15 cellular contexts compared by ENCODE assay signal in genomic region chr20:62395311-62396242, GRCh38. TPM values are rescaled to one million over a fixed set of nuclear protein-coding genes. Genes with fewer than 3 reads are reported as not detected.
A peak's percentile ranks its signal among the peaks of the same experiment; 100 is the strongest.
DNase-seq lines count a peak whose midpoint lies in the region; ATAC-seq and TF ChIP-seq lines count a peak whose summit lies in the region.
"Had no signal": no experiment of that assay in that cellular context is flagged by ENCODE, and none has a peak within 500 bp of the region (broad histone marks: within the 10 kb centered on the region; RNA-seq: fewer than 3 reads in every experiment).

No MANE protein-coding gene starts in this region.

- POLR2A ChIA-PET in HCT116 (lab: Charles Lee): no interaction called here

- ATAC-seq in HCT116: peak; percentile 67
- ATAC-seq in RWPE2 (ENCODE audit: low read depth): 0 out of 3 replicates have a peak, but pooled peaks have one; percentile 5
- peak; percentile 26 for ATAC-seq in mucosa of descending colon
- ATAC-seq in HG03108 (IDR thresholded peaks at IDR 0.05; ENCODE audit: unreplicated experiment): no peak
- ATAC-seq: activated CD8-positive, alpha-beta T cell treated with anti-CD3 and anti-CD28 coated beads for 36 hours; gastroesophageal sphincter; natural killer cell treated with Interleukin-12 subunit alpha and Interleukin-12 subunit beta and Interleukin-15 and Interleukin-18, amount 100 ng/mL, for 72 hours had no signal

- H3K9me3 ChIP-seq in HCT116 (ENCODE audit: control insufficient read depth in 1 of 2, insufficient read depth in 1 of 2, low read depth in 1 of 2, low read length in 2 of 2): no peaks in the 10 kb centered on the region
- H3K9me3 ChIP-seq in RWPE2 (ENCODE audit: severe bottlenecking): no peaks in the 10 kb centered on the region
- no peaks in the 10 kb centered on the region for H3K9me3 ChIP-seq in mucosa of descending colon
- H3K9me3 ChIP-seq in smooth muscle cell (replicated peaks; ENCODE audit: low read depth): no peaks in the 10 kb centered on the region
- H3K9me3 ChIP-seq: gastroesophageal sphincter, HAP-1, SJSA1 had no signal

- H3K4me1 ChIP-seq in HCT116 (ENCODE audit: control insufficient read depth in 1 of 2, insufficient read depth in 2 of 2, low read length in 2 of 2): no peaks in the 10 kb centered on the region
- no peaks in the 10 kb centered on the region for H3K4me1 ChIP-seq in RWPE2 (ENCODE audit: insufficient read depth, poor library complexity, severe bottlenecking)
- H3K4me1 ChIP-seq in mucosa of descending colon (ENCODE audit: low read depth): no peaks in the 10 kb centered on the region
- no peaks in the 10 kb centered on the region for H3K4me1 ChIP-seq in smooth muscle cell (ENCODE audit: low read depth)
- H3K4me1 ChIP-seq: gastroesophageal sphincter, HAP-1, SJSA1 had no signal

- no peaks in the 10 kb centered on the region for H3K79me2 ChIP-seq in HCT116 (ENCODE audit: insufficient read depth, low read length)
- no peaks in the 10 kb centered on the region for H3K79me2 ChIP-seq in smooth muscle cell (ENCODE audit: low read depth)

- H3F3A ChIP-seq in smooth muscle cell (ENCODE audit: low read depth): no peaks in the 10 kb centered on the region

- no TSS peak for BruUV-seq in HCT116 (replicated peaks; lab: Mats Ljungman, UMichigan)

- TF ChIP-seq RAD21 in HCT116 (IDR thresholded peaks at IDR 0.05; ENCODE audit: low read depth): no peak

- TF ChIP-seq POLR2A in HCT116 (IDR thresholded peaks at IDR 0.05; ENCODE audit: borderline replicate concordance, extremely low read depth, insufficient read depth, insufficient read length): no peak

- TF ChIP-seq CTCF in HCT116 (IDR thresholded peaks at IDR 0.05 in 2 of 3, conservative IDR thresholded peaks at IDR 0.05 in 1 of 3; ENCODE audit: borderline replicate concordance in 1 of 3, insufficient read depth in 1 of 3, low read depth in 2 of 3, low read length in 2 of 3) (peak in 2 of 3 experiments; percentile 40 to 45; a peak in 4 of 6 replicates), RWPE2 (IDR thresholded peaks at IDR 0.05; ENCODE audit: poor library complexity, severe bottlenecking) (no peak), mucosa of descending colon (IDR thresholded peaks at IDR 0.05) (no peak), smooth muscle cell (IDR thresholded peaks at IDR 0.05; ENCODE audit: borderline replicate concordance, insufficient read depth, poor library complexity, severe bottlenecking) (no peak)

- intact Hi-C loops in HCT116 (cut with micrococcal nuclease) (no loop called here), mucosa of descending colon (cut with DNase I, micrococcal nuclease) (no loop called here)

- H3K9me2 ChIP-seq in HCT116 (ENCODE audit: insufficient read depth): no peaks in the 10 kb centered on the region

- H4K20me1 ChIP-seq in HCT116 (ENCODE audit: insufficient read depth) (no peaks in the 10 kb centered on the region), smooth muscle cell (ENCODE audit: low read depth) (no peaks in the 10 kb centered on the region)

- H3K4me3 ChIP-seq in HCT116 (replicated peaks in 1 of 2; ENCODE audit: low read depth in 1 of 2, low read length in 2 of 2) (no peak overlapping the region), RWPE2 (ENCODE audit: severe bottlenecking) (no peak overlapping the region), mucosa of descending colon (no peak overlapping the region), smooth muscle cell (no peak overlapping the region)
- H3K4me3 ChIP-seq: gastroesophageal sphincter, HAP-1, SJSA1 had no signal

- 95% methylated on average over 27 of the region's 27 CpGs for WGBS in smooth muscle cell (ENCODE audit: low lambda C conversion rate)

- no peaks in the 10 kb centered on the region for H3K27me3 ChIP-seq in HCT116 (ENCODE audit: insufficient read depth, low read length)
- no peaks in the 10 kb centered on the region for H3K27me3 ChIP-seq in RWPE2 (ENCODE audit: insufficient read depth, poor library complexity, severe bottlenecking)
- no peaks in the 10 kb centered on the region for H3K27me3 ChIP-seq in smooth muscle cell (ENCODE audit: low read depth)
- H3K27me3 ChIP-seq: gastroesophageal sphincter, SJSA1 had no signal

- no peak overlapping the region for H3K9ac ChIP-seq in HCT116 (ENCODE audit: low read length)
- no peak overlapping the region for H3K9ac ChIP-seq in smooth muscle cell (ENCODE audit: low read depth)

- H3K4me2 ChIP-seq in HCT116 (ENCODE audit: low read length): no peak overlapping the region
- H3K4me2 ChIP-seq in smooth muscle cell: no peak overlapping the region

- DNase-seq in HCT116 (ENCODE audit: low read depth, low spot score): no peak
- DNase-seq in RWPE2 (ENCODE audit: low spot score): peak; percentile 81
- DNase-seq in mucosa of descending colon: no peak
- DNase-seq in smooth muscle cell (lab: John Stamatoyannopoulos, UW; ENCODE audit: unreplicated experiment): no peak
- DNase-seq: activated CD8-positive, alpha-beta T cell treated with anti-CD3 and anti-CD28 coated beads for 36 hours; cerebellar nuclear complex; MV-4-11; NCI-H2107 had no signal

- no peak overlapping the region for H3K27ac ChIP-seq in HCT116 (ENCODE audit: low read depth, low read length)
- H3K27ac ChIP-seq in RWPE2 (ENCODE audit: poor library complexity, severe bottlenecking): no peak overlapping the region
- no peak overlapping the region for H3K27ac ChIP-seq in smooth muscle cell (ENCODE audit: low read depth)
- H3K27ac ChIP-seq: gastroesophageal sphincter, SJSA1 had no signal

- H2AFZ ChIP-seq in HCT116 (ENCODE audit: low read depth, low read length, poor library complexity, severe bottlenecking) (no peak overlapping the region), smooth muscle cell (ENCODE audit: low read depth) (no peak overlapping the region)

- CTCF ChIA-PET in HCT116 (lab: Charles Lee): no interaction called here

- H3K36me3 ChIP-seq in HCT116 (ENCODE audit: control insufficient read depth in 1 of 2, insufficient read depth in 2 of 2, low read length in 2 of 2): no peaks in the 10 kb centered on the region
- peaks cover 9% of the 10 kb centered on the region; the same call in 1 of the 2 replicates for H3K36me3 ChIP-seq in RWPE2 (ENCODE audit: low read depth)
- no peaks in the 10 kb centered on the region for H3K36me3 ChIP-seq in mucosa of descending colon (ENCODE audit: low read depth)
- no peaks in the 10 kb centered on the region for H3K36me3 ChIP-seq in smooth muscle cell (ENCODE audit: low read depth)

- RAD21 ChIA-PET in HCT116 (lab: Charles Lee; ENCODE audit: low non-redundant PET in 1 of 2, low total read pairs in 2 of 2, uncharacterized antibody in 2 of 2, unreplicated experiment in 2 of 2): no interaction called here

TF ChIP-seq in HCT116, 20 proteins besides CTCF, POLR2A, EP300 and RAD21:
- TF ChIP-seq MAX (IDR thresholded peaks at IDR 0.05): no peak
- no peak for TF ChIP-seq YY1 (IDR thresholded peaks at IDR 0.05; ENCODE audit: extremely low read depth, insufficient replicate concordance, low read depth, low read length)
- TF ChIP-seq, protein P1, sequence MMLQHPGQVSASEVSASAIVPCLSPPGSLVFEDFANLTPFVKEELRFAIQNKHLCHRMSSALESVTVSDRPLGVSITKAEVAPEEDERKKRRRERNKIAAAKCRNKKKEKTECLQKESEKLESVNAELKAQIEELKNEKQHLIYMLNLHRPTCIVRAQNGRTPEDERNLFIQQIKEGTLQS (IDR thresholded peaks at IDR 0.05): no peak
- no peak for TF ChIP-seq SIN3A (IDR thresholded peaks at IDR 0.05; ENCODE audit: low read depth)
- TF ChIP-seq SP1 (IDR thresholded peaks at IDR 0.05; ENCODE audit: low read depth): no peak
- no peak for TF ChIP-seq JUND (IDR thresholded peaks at IDR 0.05)
- TF ChIP-seq EGR1 (IDR thresholded peaks at IDR 0.05; ENCODE audit: low read depth): no peak
TF ChIP-seq in HCT116: peak in this region for 0.

RNA-seq across cellular contexts. Expression of gene RPS21, which starts 8.7 kb away (rescaled TPM):
- total RNA-seq in HCT116 (2021; ENCODE audit: unreplicated experiment): 2,488 TPM
- 5,598 and 10,032 TPM in 2 replicates for polyA plus RNA-seq in HCT116 (2012)
- total RNA-seq in mucosa of descending colon: 1,000 to 10,000 TPM; 1,171 to 1,284 (median 1,191) TPM
- total RNA-seq in smooth muscle cell: 2,536 and 4,082 TPM in 2 replicates
- 438 and 495 TPM in 2 replicates for polyA plus RNA-seq in smooth muscle cell

RNA-seq across cellular contexts. Expression of gene CABLES2, which starts 11.5 kb away (rescaled TPM):
- 8.9 TPM for total RNA-seq in HCT116 (2021; ENCODE audit: unreplicated experiment)
- 8.1 and 9.5 TPM in 2 replicates for polyA plus RNA-seq in HCT116 (2012)
- 1 to 10 TPM; 5.4 to 9.3 (median 6.6) TPM for total RNA-seq in mucosa of descending colon
- 5.2 and 7.6 TPM in 2 replicates for total RNA-seq in smooth muscle cell
- polyA plus RNA-seq in smooth muscle cell: 7.4 and 13.7 TPM in 2 replicates

RNA-seq across cellular contexts. Expression of gene LAMA5, which starts 28.5 kb away (rescaled TPM):
- 321 TPM for total RNA-seq in HCT116 (2021; ENCODE audit: unreplicated experiment)
- polyA plus RNA-seq in HCT116 (2012): 190 and 217 TPM in 2 replicates
- 100 to 1,000 TPM in 1 of 3 donors, 10 to 100 TPM in 2; 21.8 to 335 (median 40.7) TPM for total RNA-seq in mucosa of descending colon
- 27.5 and 30.0 TPM in 2 replicates for total RNA-seq in smooth muscle cell
- 27.6 and 132 TPM in 2 replicates for polyA plus RNA-seq in smooth muscle cell
- polyA plus RNA-seq: CD14-positive monocyte had no signal

RNA-seq across cellular contexts. Expression of gene RBBP8NL, which starts 31.8 kb away (rescaled TPM):
- total RNA-seq in HCT116 (2021; ENCODE audit: unreplicated experiment) (0.59 TPM), mucosa of descending colon (1 to 10 TPM; 2.3 to 7.0 (median 5.1) TPM), smooth muscle cell (0.27 and 0.40 TPM in 2 replicates)
- polyA plus RNA-seq in HCT116 (2012): 0.54 and 0.65 TPM in 2 replicates
- polyA plus RNA-seq in smooth muscle cell: 4.4 TPM in 1 of 2 replicates, not detected in the other
- total RNA-seq: activated CD8-positive, alpha-beta T cell treated with anti-CD3 and anti-CD28 coated beads for 36 hours; lung microvascular endothelial cell; natural killer cell treated with Interleukin-12 subunit alpha and Interleukin-12 subunit beta and Interleukin-15 and Interleukin-18, amount 100 ng/mL, for 72 hours; SJSA1 had no signal
- polyA plus RNA-seq: CD14-positive monocyte had no signal

Comparison
In these comparisons a context has a peak if more than half of its experiments do, and no peak if none do; other contexts are left out.
1. CTCF ChIP-seq: peak in HCT116 (2 of 3); none in RWPE2 (single experiment), mucosa of descending colon (single experiment) and smooth muscle cell (single experiment).